12 cellular contexts compared by ENCODE assay signal in the genomic region with DNA sequence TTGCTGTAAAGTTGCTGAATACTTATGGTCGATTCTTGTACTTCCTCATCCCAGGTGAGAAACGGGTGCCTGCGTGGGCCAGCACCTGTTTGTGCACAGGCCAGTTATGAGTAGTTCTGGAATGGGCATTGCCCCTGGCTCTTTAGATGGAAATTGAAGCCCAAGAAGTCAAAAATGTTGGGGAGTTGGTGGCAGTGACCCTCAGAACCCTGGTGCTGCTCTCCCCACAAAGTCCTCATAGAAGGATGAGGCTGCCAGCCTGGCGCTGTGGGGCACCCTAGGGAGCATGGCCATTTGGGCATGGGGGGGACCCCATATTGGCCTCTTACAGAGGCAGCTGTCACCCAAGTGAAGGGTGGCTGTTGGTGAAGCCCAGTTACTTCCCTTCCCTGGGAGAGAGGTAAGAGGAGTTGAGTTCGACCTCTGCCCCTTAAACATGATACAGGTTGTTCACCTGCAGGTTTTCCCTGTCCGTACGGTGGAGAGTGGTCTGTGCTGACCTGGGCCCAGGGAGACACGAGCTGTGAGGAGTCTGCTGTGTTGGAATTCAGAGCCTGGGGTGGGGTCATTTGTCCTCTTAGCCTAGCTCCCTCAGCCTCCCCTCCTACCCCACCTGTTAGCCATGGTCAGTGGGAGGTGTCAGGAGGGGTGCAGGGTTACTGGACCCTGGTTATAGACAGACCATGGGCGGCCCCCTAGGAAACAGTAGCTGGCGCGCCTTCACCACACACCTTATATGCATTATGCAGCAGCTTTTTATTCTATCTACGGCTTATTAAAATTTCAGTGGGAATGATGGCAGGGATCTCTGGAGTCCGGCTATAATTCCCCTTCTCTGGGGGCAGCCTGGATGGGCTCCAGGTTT. TPM values are rescaled to one million over a fixed set of nuclear protein-coding genes. Genes with fewer than 3 reads are reported as not detected.
A peak's percentile ranks its signal among the peaks of the same experiment; 100 is the strongest.
DNase-seq lines count a peak whose midpoint lies in the region; ATAC-seq, FAIRE-seq and TF ChIP-seq lines count a peak whose summit lies in the region.
"Had no signal": no experiment of that assay in that cellular context is flagged by ENCODE, and none has a peak within 500 bp of the region (broad histone marks: within the 10 kb centered on the region; RNA-seq: fewer than 3 reads in every experiment).

No MANE protein-coding gene starts in this region.

- H4K5ac ChIP-seq in H1 (ENCODE audit: insufficient read length, low read depth, low read length) = no peak overlapping the region

- H3K4me1 Mint-ChIP-seq in activated T-cell treated with anti-CD3 and anti-CD28 coated beads, Interleukin-2, amount 50 U/mL, for 4 hours (ENCODE audit: low read depth) = peaks cover 76% of the 10 kb centered on the region
- H3K4me1 Mint-ChIP-seq in stimulated activated naive B cell treated with anti-CD40 and anti-IgM and Interleukin-4, amounts not matched to agents 10 μg/mL and 1 μg/mL and 100 μg/mL, for 72 hours = peaks cover 52 to 86% of the 10 kb centered on the region in 2 donors

- CTCF ChIA-PET in PC-3 (lab: Charles Lee) (no interaction called here), H1 (lab: Charles Lee; ENCODE audit: partially characterized antibody) (interaction anchor here (2.2 kb wide), 1 partner anchor 45 kb away, joined by 9 read pairs; no protein-coding TSS in a partner anchor)

- no peak overlapping the region for H2BK20ac ChIP-seq in H1 (ENCODE audit: low read length)

- H3K27ac ChIP-seq in PC-3 (ENCODE audit: low read length) = peak overlapping the region; percentile 96
- H3K27ac ChIP-seq in H1 (ENCODE audit: low read depth, low read length) = no peak overlapping the region
- H3K27ac ChIP-seq: SK-N-MC had no signal

- 0 out of 2 replicates have a peak overlapping the region, but pooled peaks have one; percentile 68 for H4K8ac ChIP-seq in H1 (ENCODE audit: extremely low read depth, insufficient read depth, low read length)

- H3K9me2 ChIP-seq in PC-3 (replicated peaks; ENCODE audit: low read length) = no peaks in the 10 kb centered on the region

- peak overlapping the region; percentile 80 for H3K27ac Mint-ChIP-seq in stimulated activated naive B cell treated with anti-CD40 and anti-IgM and Interleukin-4, amounts not matched to agents 10 μg/mL and 1 μg/mL and 100 μg/mL, for 72 hours

- H3K4me1 ChIP-seq in PC-3 (ENCODE audit: insufficient read depth, low read length) (peaks cover 82% of the 10 kb centered on the region), H1 (replicated peaks in 1 of 4; ENCODE audit: control insufficient read depth in 3 of 4, insufficient read depth in 4 of 4, low read length in 3 of 4) (peaks cover 10 to 38% (median 23%) of the 10 kb centered on the region in 4 experiments)

- FAIRE-seq in H1 (lab: Jason Lieb, UNC) = no peak

- no peaks in the 10 kb centered on the region for H3K27me3 Mint-ChIP-seq in activated T-cell treated with anti-CD3 and anti-CD28 coated beads, Interleukin-2, amount 50 U/mL, for 4 hours (ENCODE audit: low read depth)
- H3K27me3 Mint-ChIP-seq in stimulated activated naive B cell treated with anti-CD40 and anti-IgM and Interleukin-4, amounts not matched to agents 10 μg/mL and 1 μg/mL and 100 μg/mL, for 72 hours = no peaks in the 10 kb centered on the region

- peaks cover 48% of the 10 kb centered on the region for H4K20me1 ChIP-seq in PC-3 (ENCODE audit: low read length)
- H4K20me1 ChIP-seq in H1 (replicated peaks in 1 of 2; ENCODE audit: control insufficient read depth in 1 of 2, insufficient read depth in 2 of 2, low read length in 2 of 2) = peaks cover 55 to 58% of the 10 kb centered on the region in 2 experiments

- H3K79me2 ChIP-seq in PC-3 (ENCODE audit: low read length) (peaks cover 55% of the 10 kb centered on the region), H1 (ENCODE audit: control insufficient read depth in 1 of 2, insufficient read depth in 2 of 2, low read length in 2 of 2) (peaks cover 38 to 54% of the 10 kb centered on the region in 2 experiments)

- H3K36me3 Mint-ChIP-seq in activated T-cell treated with anti-CD3 and anti-CD28 coated beads, Interleukin-2, amount 50 U/mL, for 4 hours (ENCODE audit: insufficient read depth) = peaks cover 40% of the 10 kb centered on the region
- H3K36me3 Mint-ChIP-seq in stimulated activated naive B cell treated with anti-CD40 and anti-IgM and Interleukin-4, amounts not matched to agents 10 μg/mL and 1 μg/mL and 100 μg/mL, for 72 hours = peaks cover 31 to 69% of the 10 kb centered on the region in 2 donors

- no peak overlapping the region for H3K18ac ChIP-seq in H1 (ENCODE audit: extremely low read depth, low read length)

- H3K9ac ChIP-seq in PC-3 (ENCODE audit: low read length) (no peak overlapping the region), H1 (replicated peaks in 1 of 4; ENCODE audit: extremely low read depth in 1 of 4, low read depth in 3 of 4, low read length in 3 of 4) (no peak overlapping the region)

- no peak overlapping the region for H3K14ac ChIP-seq in H1 (ENCODE audit: insufficient read length)

- TF ChIP-seq EP300 in H1 (IDR thresholded peaks at IDR 0.05; ENCODE audit: borderline replicate concordance in 1 of 2, low read depth in 2 of 2, low read length in 2 of 2) = no peak

- H2BK12ac ChIP-seq in H1 (ENCODE audit: low read depth, low read length) = no peak overlapping the region

- no peak overlapping the region for H2BK5ac ChIP-seq in H1 (ENCODE audit: low read depth, low read length)

- no peak overlapping the region for H2BK15ac ChIP-seq in H1 (ENCODE audit: low read length)

- no peak overlapping the region for H3K4ac ChIP-seq in H1 (replicated peaks; ENCODE audit: insufficient read length, low read depth, low read length)

- TF ChIP-seq CTCF in PC-3 (conservative IDR thresholded peaks at IDR 0.05; ENCODE audit: low read depth, low read length) (no peak), H1 (IDR thresholded peaks at IDR 0.05; ENCODE audit: control extremely low read depth in 1 of 3, insufficient read depth in 1 of 3, low read depth in 1 of 3, low read length in 3 of 3) (no peak)

- POLR2A ChIA-PET in PC-3 (lab: Charles Lee; ENCODE audit: unreplicated experiment) (interaction anchor here (0.5 kb wide), 1 partner anchor 824 kb away, joined by 6 read pairs; no protein-coding TSS in a partner anchor), H1 (lab: Charles Lee; ENCODE audit: partially characterized antibody) (interaction anchor here (0.6 to 11.0 kb wide), 15 partner anchors 11 to 214 kb away, joined by 3 to 212 read pairs (median 4); a partner anchor contains a TSS)

- H2AK5ac ChIP-seq in H1 (ENCODE audit: low read depth, low read length) = no peak overlapping the region

- no TSS peak for BruUV-seq in PC-3 (replicated peaks; lab: Mats Ljungman, UMichigan)

- peaks cover 38% of the 10 kb centered on the region for H3F3A ChIP-seq in PC-3 (ENCODE audit: low read length, unreplicated experiment)

- DNase-seq in activated T-cell treated with anti-CD3 and anti-CD28 coated beads, Interleukin-2, amount 50 U/mL, for 4 hours = no peak
- DNase-seq in activated T-cell treated with anti-CD3 and anti-CD28 coated beads for 4 hours (no peak), PC-3 (no peak), H1 (ENCODE audit: low read depth in 1 of 2, low spot score in 2 of 2) (no peak), DMS 273 (lab: John Stamatoyannopoulos, UW; ENCODE audit: unreplicated experiment) (no peak)
- DNase-seq in stimulated activated naive B cell treated with anti-CD40 and anti-IgM and Interleukin-4, amounts not matched to agents 10 μg/mL and 1 μg/mL and 100 μg/mL, for 72 hours = no peak
- DNase-seq: GF-D8; NCI-H526 treated with DMSO at 0.1 percent for 48 hours; stimulated activated CD4-positive, alpha-beta T cell treated with anti-CD3 and anti-CD28 coated beads, Interleukin-12 subunit alpha, Interleukin-12 subunit beta, amount 100 ng/mL, for 4 hours had no signal

- ATAC-seq in activated T-cell treated with anti-CD3 and anti-CD28 coated beads, Interleukin-2, amount 50 U/mL, for 4 hours = no peak
- ATAC-seq in PC-3 (no peak), GM18505 (IDR thresholded peaks at IDR 0.05; ENCODE audit: unreplicated experiment) (no peak), HG02588 (IDR thresholded peaks at IDR 0.05; ENCODE audit: unreplicated experiment) (no peak)
- no peak for ATAC-seq in stimulated activated naive B cell treated with anti-CD40 and anti-IgM and Interleukin-4, amounts not matched to agents 10 μg/mL and 1 μg/mL and 100 μg/mL, for 72 hours (replicated peaks)

- TF ChIP-seq POLR2A in H1 (IDR thresholded peaks at IDR 0.05; ENCODE audit: control extremely low read depth in 1 of 2, low read depth in 2 of 2, low read length in 2 of 2) (peak in 1 of 2 experiments; percentile 51; a peak in 1 of 3 replicates), GM18505 (IDR thresholded peaks at IDR 0.05; ENCODE audit: borderline replicate concordance, extremely low read depth, insufficient read depth, insufficient read length) (no peak)

- no peak overlapping the region for H3K56ac ChIP-seq in H1 (replicated peaks; ENCODE audit: insufficient read length, low read depth, low read length)

- H3K27me3 ChIP-seq in PC-3 (ENCODE audit: low read length) = no peaks in the 10 kb centered on the region
- no peaks in the 10 kb centered on the region for H3K27me3 ChIP-seq in H1 (replicated peaks in 1 of 4; ENCODE audit: control insufficient read depth in 3 of 4, extremely low read depth in 1 of 4, insufficient read depth in 3 of 4, low read length in 3 of 4)

- H3K4me3 ChIP-seq in PC-3 (ENCODE audit: low read length) = peak overlapping the region; percentile 94
- H3K4me3 ChIP-seq in H1 (ENCODE audit: extremely low read depth in 1 of 4, insufficient read depth in 2 of 4, low read depth in 3 of 4, low read length in 4 of 4) = 0 out of 8 replicates have a peak overlapping the region, but pooled peaks of 1 of the 4 experiments have one; percentile 3
- H3K4me3 ChIP-seq: SK-N-MC had no signal

- H4K91ac ChIP-seq in H1 (replicated peaks; ENCODE audit: insufficient read length, low read length) = no peak overlapping the region

- H3K9me3 Mint-ChIP-seq in activated T-cell treated with anti-CD3 and anti-CD28 coated beads, Interleukin-2, amount 50 U/mL, for 4 hours = no peaks in the 10 kb centered on the region
- H3K9me3 Mint-ChIP-seq in stimulated activated naive B cell treated with anti-CD40 and anti-IgM and Interleukin-4, amounts not matched to agents 10 μg/mL and 1 μg/mL and 100 μg/mL, for 72 hours = no peaks in the 10 kb centered on the region

- H3K23ac ChIP-seq in H1 (ENCODE audit: insufficient read length) = no peak overlapping the region

- peaks cover 57% of the 10 kb centered on the region for H3K36me3 ChIP-seq in PC-3 (ENCODE audit: low read depth, low read length)
- H3K36me3 ChIP-seq in H1 (ENCODE audit: control insufficient read depth in 2 of 4, insufficient read depth in 4 of 4, low read length in 3 of 4) = peaks cover 39 to 67% (median 53%) of the 10 kb centered on the region in 4 experiments

- H3K4me2 ChIP-seq in PC-3 (ENCODE audit: low read length) (peak overlapping the region; percentile 99), H1 (ENCODE audit: insufficient read depth in 1 of 2, low read depth in 2 of 2, low read length in 2 of 2) (peak overlapping the region; percentile 11 to 89; a peak in 1 of 4 replicates)

- H3K4me3 Mint-ChIP-seq in activated T-cell treated with anti-CD3 and anti-CD28 coated beads, Interleukin-2, amount 50 U/mL, for 4 hours = peak overlapping the region; percentile 47
- peak overlapping the region in 1 of 2 donors; percentile 8 for H3K4me3 Mint-ChIP-seq in stimulated activated naive B cell treated with anti-CD40 and anti-IgM and Interleukin-4, amounts not matched to agents 10 μg/mL and 1 μg/mL and 100 μg/mL, for 72 hours

- H2BK120ac ChIP-seq in H1 (replicated peaks; ENCODE audit: low read depth, low read length) = no peak overlapping the region

- no peak for TF ChIP-seq RAD21 in H1 (IDR thresholded peaks at IDR 0.05 in 1 of 2, conservative IDR thresholded peaks at IDR 0.05 in 1 of 2; ENCODE audit: low read depth in 2 of 2, low read length in 2 of 2)

- no peak overlapping the region for H2AFZ ChIP-seq in PC-3 (ENCODE audit: low read length)
- no peak overlapping the region for H2AFZ ChIP-seq in H1 (ENCODE audit: low read length)

- H3K79me1 ChIP-seq in H1 (ENCODE audit: low read depth, low read length) = peaks cover 12% of the 10 kb centered on the region

- H3K9me3 ChIP-seq in PC-3 (ENCODE audit: low read length) (no peaks in the 10 kb centered on the region), H1 (ENCODE audit: insufficient read depth in 2 of 2, low read depth in 1 of 2, low read length in 1 of 2) (no peaks in the 10 kb centered on the region)

- 92% methylated on average over 13 of the region's 13 CpGs; no CpG with 5 or more reads in 1 of the 2 experiments for WGBS in H1 (ENCODE audit: extremely low coverage in 1 of 2, insufficient coverage in 1 of 2, insufficient read length in 1 of 2, insufficient replicate concordance in 2 of 2, low coverage in 1 of 2, low lambda C conversion rate in 2 of 2, missing lambda C conversion rate in 1 of 2), 2 experiments

- intact Hi-C loops in PC-3 (cut with micrococcal nuclease) = no loop called here

- peaks cover 3% of the 10 kb centered on the region; the same call in 1 of the 2 replicates for H3K23me2 ChIP-seq in H1 (ENCODE audit: low read depth, low read length)

RNA-seq across cellular contexts. Expression of a gene that starts 4.9 kb away (rescaled TPM):
- 100 to 1,000 TPM; 646 to 976 (median 781) TPM for total RNA-seq in activated T-cell treated with anti-CD3 and anti-CD28 coated beads, Interleukin-2, amount 50 U/mL, for 4 hours
- 1,115 and 1,441 TPM in 2 replicates for total RNA-seq in PC-3 (2014; rRNA removed)
- total RNA-seq in H1 (2021; fragmentation: NEBNext Ultra II Directional; extraction: Animal tissue kit (Norgen Biotek cat#: 25700)) = 2,636 and 2,728 TPM in 2 replicates
- polyA plus RNA-seq in H1 (2011; rRNA removed) = 1,557 and 2,732 TPM in 2 replicates
- 964 TPM for polyA plus RNA-seq in H1 (2011; cell fraction: cytosol; rRNA removed)
- polyA plus RNA-seq in H1 (2011; cell fraction: nucleus; rRNA removed) = 1,246 TPM
- polyA plus RNA-seq in H1 (2012, experiment 1 of 2) = 1,617 to 2,329 TPM (median 2,130 TPM) in 4 replicates
- 2,251 TPM for polyA plus RNA-seq in H1 (2012, experiment 2 of 2)
- 2,575 TPM for polyA plus RNA-seq in H1 (2013, experiment 1 of 2)
- polyA plus RNA-seq in H1 (2013, experiment 2 of 2) = 2,634 TPM
- polyA minus RNA-seq in H1 (2011; rRNA and poly(A)+ RNA removed) = 338 and 485 TPM in 2 replicates
- polyA minus RNA-seq in H1 (2011; cell fraction: cytosol; rRNA and poly(A)+ RNA removed) = 832 TPM
- polyA minus RNA-seq in H1 (2011; cell fraction: nucleus; rRNA and poly(A)+ RNA removed) = 540 TPM

RNA-seq across cellular contexts. Expression of a gene that starts 7.2 kb away (rescaled TPM):
- total RNA-seq in activated T-cell treated with anti-CD3 and anti-CD28 coated beads, Interleukin-2, amount 50 U/mL, for 4 hours = 10 to 100 TPM; 12.3 to 14.9 (median 13.0) TPM
- total RNA-seq in PC-3 (2014; rRNA removed) = 25.8 and 26.8 TPM in 2 replicates
- total RNA-seq in H1 (2021; fragmentation: NEBNext Ultra II Directional; extraction: Animal tissue kit (Norgen Biotek cat#: 25700)) = 7.0 and 7.5 TPM in 2 replicates
- polyA plus RNA-seq in H1 (2011; rRNA removed) = 22.4 and 34.7 TPM in 2 replicates
- polyA plus RNA-seq in H1 (2011; cell fraction: cytosol; rRNA removed) = 15.6 TPM
- polyA plus RNA-seq in H1 (2011; cell fraction: nucleus; rRNA removed) = 15.2 TPM
- 6.4 to 10.4 TPM (median 8.7 TPM) in 4 replicates for polyA plus RNA-seq in H1 (2012, experiment 1 of 2)
- 8.8 TPM for polyA plus RNA-seq in H1 (2012, experiment 2 of 2)
- 6.6 TPM for polyA plus RNA-seq in H1 (2013, experiment 1 of 2)
- polyA plus RNA-seq in H1 (2013, experiment 2 of 2) = 6.5 TPM
- polyA minus RNA-seq in H1 (2011; rRNA and poly(A)+ RNA removed) = 3.6 and 6.5 TPM in 2 replicates
- polyA minus RNA-seq in H1 (2011; cell fraction: cytosol; rRNA and poly(A)+ RNA removed) = 6.1 TPM
- polyA minus RNA-seq in H1 (2011; cell fraction: nucleus; rRNA and poly(A)+ RNA removed) = 11.5 TPM
